11 cellular contexts compared by ENCODE assay signal in genomic region chr4:109728385-109728784, GRCh38. TPM values are rescaled to one million over a fixed set of nuclear protein-coding genes. Genes with fewer than 3 reads are reported as not detected.
DNase-seq lines count a peak whose midpoint lies in the region; ATAC-seq, FAIRE-seq and TF ChIP-seq lines count a peak whose summit lies in the region.
"Had no signal": no experiment of that assay in that cellular context is flagged by ENCODE, and none has a peak within 500 bp of the region (broad histone marks: within the 10 kb centered on the region; RNA-seq: fewer than 3 reads in every experiment).

No MANE protein-coding gene starts in this region.

- H3K9me3 Mint-ChIP-seq in stimulated activated naive CD8-positive, alpha-beta T cell treated with anti-CD3 and anti-CD28 coated beads, Interleukin-15, Interleukin-2, amounts not matched to agents 100 ng/mL and 50 ng/mL, for 24 hours, result no peaks in the 10 kb centered on the region
- no peaks in the 10 kb centered on the region for H3K9me3 Mint-ChIP-seq in activated naive CD8-positive, alpha-beta T cell treated with anti-CD3 and anti-CD28 coated beads for 36 hours

- ATAC-seq in stimulated activated naive CD8-positive, alpha-beta T cell treated with anti-CD3 and anti-CD28 coated beads, Interleukin-15, Interleukin-2, amounts not matched to agents 100 U/mL and 50 U/mL, for 24 hours, result no peak
- ATAC-seq in HepG2 (no peak), HG03469 (IDR thresholded peaks at IDR 0.05; ENCODE audit: unreplicated experiment) (no peak), HG02610 (IDR thresholded peaks at IDR 0.05; ENCODE audit: unreplicated experiment) (no peak)
- ATAC-seq: sciatic nerve had no signal

- peaks cover 19% of the 10 kb centered on the region for H3K4me1 Mint-ChIP-seq in stimulated activated naive CD8-positive, alpha-beta T cell treated with anti-CD3 and anti-CD28 coated beads, Interleukin-15, Interleukin-2, amounts not matched to agents 100 ng/mL and 50 ng/mL, for 24 hours (ENCODE audit: low read depth)
- H3K4me1 Mint-ChIP-seq in activated naive CD8-positive, alpha-beta T cell treated with anti-CD3 and anti-CD28 coated beads for 36 hours, result peaks cover 17% of the 10 kb centered on the region

- peak overlapping the region; percentile 88 for H3K4me3 Mint-ChIP-seq in stimulated activated naive CD8-positive, alpha-beta T cell treated with anti-CD3 and anti-CD28 coated beads, Interleukin-15, Interleukin-2, amounts not matched to agents 100 ng/mL and 50 ng/mL, for 24 hours
- peak overlapping the region; percentile 88 for H3K4me3 Mint-ChIP-seq in activated naive CD8-positive, alpha-beta T cell treated with anti-CD3 and anti-CD28 coated beads for 36 hours

- WGBS in HepG2 (ENCODE audit: low lambda C conversion rate), result 2% methylated on average over 6 of the region's 6 CpGs

- H3K4me3 ChIP-seq in HepG2 (replicated peaks in 1 of 3; ENCODE audit: insufficient read depth in 1 of 3, low read depth in 2 of 3, low read length in 3 of 3), result peak overlapping the region; percentile 79 to 91 (median 88); a peak in 5 of 6 replicates

- H4K20me1 ChIP-seq in HepG2 (ENCODE audit: insufficient read depth, low read length), result no peaks in the 10 kb centered on the region

- DNase-seq in stimulated activated naive CD8-positive, alpha-beta T cell treated with anti-CD3 and anti-CD28 coated beads, Interleukin-15, Interleukin-2, amounts not matched to agents 100 U/mL and 50 U/mL, for 24 hours, result no peak
- no peak for DNase-seq in activated naive CD8-positive, alpha-beta T cell treated with anti-CD3 and anti-CD28 coated beads for 36 hours
- DNase-seq in HepG2 (ENCODE audit: low spot score), result no peak
- DNase-seq in SW 1271 (lab: John Stamatoyannopoulos, UW), result no peak
- no peak for DNase-seq in iPS-NIHi7 (ENCODE audit: extremely low spot score)
- DNase-seq: activated CD4-positive, alpha-beta T cell treated with anti-CD3 and anti-CD28 coated beads for 48 hours had no signal

- in situ Hi-C loops in HepG2 (cut with HindIII; ENCODE audit: extremely low pct_ligation_motif_present, low pct_unique_long_range_greater_than_20kb), result no loop called here

- no peak for TF ChIP-seq RAD21 in HepG2 (CRISPR knock-in tag; IDR thresholded peaks at IDR 0.05)

- CTCF ChIA-PET in HepG2 (lab: Yijun Ruan, JAX; ENCODE audit: low intra/inter-chr PET ratio, low total read pairs), result no interaction called here

- no peak for TF ChIP-seq EP300 in HepG2 (IDR thresholded peaks at IDR 0.05; ENCODE audit: low read depth in 2 of 2, low read length in 2 of 2)
- no peak for TF ChIP-seq EP300 in HepG2 (CRISPR knock-in tag; IDR thresholded peaks at IDR 0.05; ENCODE audit: borderline replicate concordance)

- no peaks in the 10 kb centered on the region for H3K27me3 Mint-ChIP-seq in stimulated activated naive CD8-positive, alpha-beta T cell treated with anti-CD3 and anti-CD28 coated beads, Interleukin-15, Interleukin-2, amounts not matched to agents 100 ng/mL and 50 ng/mL, for 24 hours
- no peaks in the 10 kb centered on the region for H3K27me3 Mint-ChIP-seq in activated naive CD8-positive, alpha-beta T cell treated with anti-CD3 and anti-CD28 coated beads for 36 hours

- H3K27ac Mint-ChIP-seq in stimulated activated naive CD8-positive, alpha-beta T cell treated with anti-CD3 and anti-CD28 coated beads, Interleukin-15, Interleukin-2, amounts not matched to agents 100 ng/mL and 50 ng/mL, for 24 hours, result no peak overlapping the region
- H3K27ac Mint-ChIP-seq in activated naive CD8-positive, alpha-beta T cell treated with anti-CD3 and anti-CD28 coated beads for 36 hours, result no peak overlapping the region

- peak overlapping the region; percentile 92 for H3K4me2 ChIP-seq in HepG2 (ENCODE audit: low read depth, low read length)

- POLR2A ChIA-PET in HepG2 (lab: Yijun Ruan, JAX), result interaction anchor here (1.0 kb wide), 1 partner anchor 87 kb away, joined by 3 read pairs; the partner anchor contains the start of gene GAR1

- no TSS peak for BruUV-seq in HepG2 (replicated peaks; lab: Mats Ljungman, UMichigan)

- H3K36me3 Mint-ChIP-seq in stimulated activated naive CD8-positive, alpha-beta T cell treated with anti-CD3 and anti-CD28 coated beads, Interleukin-15, Interleukin-2, amounts not matched to agents 100 ng/mL and 50 ng/mL, for 24 hours (ENCODE audit: low read depth), result peaks cover 10% of the 10 kb centered on the region
- peaks cover 8% of the 10 kb centered on the region for H3K36me3 Mint-ChIP-seq in activated naive CD8-positive, alpha-beta T cell treated with anti-CD3 and anti-CD28 coated beads for 36 hours

- peak overlapping the region; percentile 75 for H3K9ac ChIP-seq in HepG2 (ENCODE audit: insufficient read depth, low read depth, low read length)

- no peak for TF ChIP-seq POLR2A in HepG2 (IDR thresholded peaks at IDR 0.05; ENCODE audit: insufficient read depth in 1 of 2, low read depth in 2 of 2, low read length in 2 of 2)

- H3K4me1 ChIP-seq in HepG2 (ENCODE audit: insufficient read depth, low read length), result peaks cover 25% of the 10 kb centered on the region

- H3K27me3 ChIP-seq in HepG2 (ENCODE audit: control insufficient read depth in 1 of 2, insufficient read depth in 2 of 2, low read length in 2 of 2), result no peaks in the 10 kb centered on the region; a peak in 2 of 5 replicates

- peak overlapping the region; percentile 81 for H3K27ac ChIP-seq in HepG2 (ENCODE audit: extremely low read length, insufficient read depth, low read length)

- no peaks in the 10 kb centered on the region; a peak in 1 of 5 replicates for H3K36me3 ChIP-seq in HepG2 (replicated peaks in 1 of 2; ENCODE audit: control insufficient read depth in 1 of 2, insufficient read depth in 2 of 2, low read length in 2 of 2)

- H2AFZ ChIP-seq in HepG2 (ENCODE audit: low read length), result no peak overlapping the region

- peaks cover 35% of the 10 kb centered on the region for H3K79me2 ChIP-seq in HepG2 (ENCODE audit: insufficient read depth, low read length)

- TF ChIP-seq CTCF in HepG2 (CRISPR knock-in tag; IDR thresholded peaks at IDR 0.05), result no peak

- H3K9me3 ChIP-seq in HepG2 (ENCODE audit: low read length), result no peaks in the 10 kb centered on the region

- intact Hi-C loops in HepG2 (cut with micrococcal nuclease; ENCODE audit: unreplicated experiment), result loop anchor here (2.0 to 10.0 kb wide), 4 partner anchors 76 to 294 kb away; partner anchors contain the start of genes GAR1, MCUB and SEC24B

- no peak for FAIRE-seq in HepG2 (lab: Jason Lieb, UNC)
- FAIRE-seq: endometrium had no signal

RNA-seq across cellular contexts. Expression of gene PLA2G12A, which starts 1.5 kb away (rescaled TPM):
- total RNA-seq in activated naive CD8-positive, alpha-beta T cell treated with anti-CD3 and anti-CD28 coated beads for 36 hours, result 10 to 100 TPM; 24.0 to 31.2 TPM
- total RNA-seq in HepG2 (2016; rRNA removed; fragmentation: Illumina TruSeq; extraction: Trizol), result 38.7 and 61.2 TPM in 2 replicates
- total RNA-seq in HepG2 (2016; cell fraction: cytosol; rRNA removed; fragmentation: Illumina TruSeq; extraction: Trizol; ENCODE audit: low read depth), result 80.9 and 88.4 TPM in 2 replicates
- total RNA-seq in HepG2 (2016; cell fraction: insoluble cytoplasmic fraction; rRNA removed; fragmentation: Illumina TruSeq; extraction: Trizol), result 38.8 and 49.0 TPM in 2 replicates
- 93.3 and 109 TPM in 2 replicates for total RNA-seq in HepG2 (2016; cell fraction: membrane; rRNA removed; fragmentation: Illumina TruSeq; extraction: Trizol)
- total RNA-seq in HepG2 (2016; cell fraction: nucleus; rRNA removed; fragmentation: Illumina TruSeq; extraction: Trizol), result 45.0 and 51.2 TPM in 2 replicates
- 54.9 and 64.0 TPM in 2 replicates for polyA plus RNA-seq in HepG2 (2011; rRNA removed)
- polyA plus RNA-seq in HepG2 (2011; cell fraction: cytosol; rRNA removed), result 12.2 and 21.4 TPM in 2 replicates
- polyA plus RNA-seq in HepG2 (2011; cell fraction: nucleus; rRNA removed), result 15.8 and 25.0 TPM in 2 replicates
- polyA plus RNA-seq in HepG2 (2012), result 9.0 and 34.2 TPM in 2 replicates
- polyA plus RNA-seq in HepG2 (2016; cell fraction: cytosol; fragmentation: Illumina TruSeq; extraction: Trizol; ENCODE audit: low read depth), result 110 and 124 TPM in 2 replicates
- 45.8 and 54.7 TPM in 2 replicates for polyA plus RNA-seq in HepG2 (2016; cell fraction: insoluble cytoplasmic fraction; fragmentation: Illumina TruSeq; extraction: Trizol; ENCODE audit: low read depth)
- 99.5 and 101 TPM in 2 replicates for polyA plus RNA-seq in HepG2 (2016; cell fraction: membrane; fragmentation: Illumina TruSeq; extraction: Trizol; ENCODE audit: low read depth)
- 54.3 and 81.9 TPM in 2 replicates for polyA plus RNA-seq in HepG2 (2016; cell fraction: nucleus; fragmentation: Illumina TruSeq; extraction: Trizol; ENCODE audit: insufficient read depth, low read depth)
- 58.3 and 120 TPM in 2 replicates for polyA minus RNA-seq in HepG2 (2011; rRNA and poly(A)+ RNA removed; ENCODE audit: low replicate concordance)
- polyA minus RNA-seq in HepG2 (2011; cell fraction: cytosol; rRNA and poly(A)+ RNA removed), result 6.7 and 15.7 TPM in 2 replicates
- polyA minus RNA-seq in HepG2 (2011; cell fraction: nucleus; rRNA and poly(A)+ RNA removed), result 69.3 and 164 TPM in 2 replicates

RNA-seq across cellular contexts. Expression of gene CASP6, which starts 25.1 kb away (rescaled TPM):
- total RNA-seq in activated naive CD8-positive, alpha-beta T cell treated with anti-CD3 and anti-CD28 coated beads for 36 hours, result 10 to 100 TPM; 22.2 to 23.5 TPM
- total RNA-seq in HepG2 (2016; rRNA removed; fragmentation: Illumina TruSeq; extraction: Trizol), result 34.6 and 42.4 TPM in 2 replicates
- total RNA-seq in HepG2 (2016; cell fraction: cytosol; rRNA removed; fragmentation: Illumina TruSeq; extraction: Trizol; ENCODE audit: low read depth), result 5.4 and 5.6 TPM in 2 replicates
- 32.0 and 42.9 TPM in 2 replicates for total RNA-seq in HepG2 (2016; cell fraction: insoluble cytoplasmic fraction; rRNA removed; fragmentation: Illumina TruSeq; extraction: Trizol)
- total RNA-seq in HepG2 (2016; cell fraction: membrane; rRNA removed; fragmentation: Illumina TruSeq; extraction: Trizol), result 8.5 and 10.8 TPM in 2 replicates
- total RNA-seq in HepG2 (2016; cell fraction: nucleus; rRNA removed; fragmentation: Illumina TruSeq; extraction: Trizol), result 9.2 and 16.4 TPM in 2 replicates
- 14.7 and 19.7 TPM in 2 replicates for polyA plus RNA-seq in HepG2 (2011; rRNA removed)
- polyA plus RNA-seq in HepG2 (2011; cell fraction: cytosol; rRNA removed), result 11.7 and 21.6 TPM in 2 replicates
- 3.0 and 5.4 TPM in 2 replicates for polyA plus RNA-seq in HepG2 (2011; cell fraction: nucleus; rRNA removed)
- polyA plus RNA-seq in HepG2 (2012), result 12.4 and 13.2 TPM in 2 replicates
- polyA plus RNA-seq in HepG2 (2016; cell fraction: cytosol; fragmentation: Illumina TruSeq; extraction: Trizol; ENCODE audit: low read depth), result 4.6 and 5.3 TPM in 2 replicates
- 41.5 and 42.2 TPM in 2 replicates for polyA plus RNA-seq in HepG2 (2016; cell fraction: insoluble cytoplasmic fraction; fragmentation: Illumina TruSeq; extraction: Trizol; ENCODE audit: low read depth)
- 7.8 and 9.4 TPM in 2 replicates for polyA plus RNA-seq in HepG2 (2016; cell fraction: membrane; fragmentation: Illumina TruSeq; extraction: Trizol; ENCODE audit: low read depth)
- 22.9 and 25.4 TPM in 2 replicates for polyA plus RNA-seq in HepG2 (2016; cell fraction: nucleus; fragmentation: Illumina TruSeq; extraction: Trizol; ENCODE audit: insufficient read depth, low read depth)
- polyA minus RNA-seq in HepG2 (2011; rRNA and poly(A)+ RNA removed; ENCODE audit: low replicate concordance), result 12.1 and 18.4 TPM in 2 replicates
- polyA minus RNA-seq in HepG2 (2011; cell fraction: cytosol; rRNA and poly(A)+ RNA removed), result 7.5 and 9.4 TPM in 2 replicates
- 4.6 and 9.7 TPM in 2 replicates for polyA minus RNA-seq in HepG2 (2011; cell fraction: nucleus; rRNA and poly(A)+ RNA removed)
